1 cellular context compared by ENCODE assay signal in the genomic region with DNA sequence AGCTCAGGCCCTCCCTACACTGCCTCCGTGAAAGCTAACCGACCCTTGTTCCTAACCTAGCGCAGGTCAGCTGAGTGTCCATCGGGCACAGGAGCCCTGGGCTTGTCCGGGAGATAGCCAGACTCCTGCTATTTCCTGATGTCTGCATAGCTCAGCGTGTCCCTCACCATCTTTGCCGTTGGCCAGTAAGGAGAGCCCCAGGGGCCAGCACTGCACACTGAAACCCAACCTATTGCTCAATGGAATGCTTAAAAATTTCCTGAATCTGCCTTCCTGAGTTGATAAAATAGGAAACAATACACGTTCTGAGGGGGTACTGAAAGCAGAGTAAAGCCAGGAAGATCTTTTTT.
TF ChIP-seq lines count a peak whose summit lies in the region.

No MANE protein-coding gene starts in this region.

TF ChIP-seq in GM12878, 131 proteins besides CTCF, POLR2A, EP300 and RAD21 (continued from another document):
- TF ChIP-seq RELB (IDR thresholded peaks at IDR 0.05; ENCODE audit: low read depth) (no peak), MTA2 (IDR thresholded peaks at IDR 0.05; ENCODE audit: low read depth) (no peak), FOXM1 (IDR thresholded peaks at IDR 0.05; ENCODE audit: low read depth, low read length) (no peak), POLR2AphosphoS5 (IDR thresholded peaks at IDR 0.05; ENCODE audit: low read length) (no peak), RUNX3 (IDR thresholded peaks at IDR 0.05; ENCODE audit: low read length) (no peak), RBBP5 (conservative IDR thresholded peaks at IDR 0.05) (no peak), TCF3 (IDR thresholded peaks at IDR 0.05; ENCODE audit: borderline replicate concordance, insufficient read depth, low read depth, low read length) (no peak), HCFC1 (IDR thresholded peaks at IDR 0.05; ENCODE audit: low read length) (no peak), EED (IDR thresholded peaks at IDR 0.05; ENCODE audit: low read depth) (no peak)
- TF ChIP-seq, protein P1, sequence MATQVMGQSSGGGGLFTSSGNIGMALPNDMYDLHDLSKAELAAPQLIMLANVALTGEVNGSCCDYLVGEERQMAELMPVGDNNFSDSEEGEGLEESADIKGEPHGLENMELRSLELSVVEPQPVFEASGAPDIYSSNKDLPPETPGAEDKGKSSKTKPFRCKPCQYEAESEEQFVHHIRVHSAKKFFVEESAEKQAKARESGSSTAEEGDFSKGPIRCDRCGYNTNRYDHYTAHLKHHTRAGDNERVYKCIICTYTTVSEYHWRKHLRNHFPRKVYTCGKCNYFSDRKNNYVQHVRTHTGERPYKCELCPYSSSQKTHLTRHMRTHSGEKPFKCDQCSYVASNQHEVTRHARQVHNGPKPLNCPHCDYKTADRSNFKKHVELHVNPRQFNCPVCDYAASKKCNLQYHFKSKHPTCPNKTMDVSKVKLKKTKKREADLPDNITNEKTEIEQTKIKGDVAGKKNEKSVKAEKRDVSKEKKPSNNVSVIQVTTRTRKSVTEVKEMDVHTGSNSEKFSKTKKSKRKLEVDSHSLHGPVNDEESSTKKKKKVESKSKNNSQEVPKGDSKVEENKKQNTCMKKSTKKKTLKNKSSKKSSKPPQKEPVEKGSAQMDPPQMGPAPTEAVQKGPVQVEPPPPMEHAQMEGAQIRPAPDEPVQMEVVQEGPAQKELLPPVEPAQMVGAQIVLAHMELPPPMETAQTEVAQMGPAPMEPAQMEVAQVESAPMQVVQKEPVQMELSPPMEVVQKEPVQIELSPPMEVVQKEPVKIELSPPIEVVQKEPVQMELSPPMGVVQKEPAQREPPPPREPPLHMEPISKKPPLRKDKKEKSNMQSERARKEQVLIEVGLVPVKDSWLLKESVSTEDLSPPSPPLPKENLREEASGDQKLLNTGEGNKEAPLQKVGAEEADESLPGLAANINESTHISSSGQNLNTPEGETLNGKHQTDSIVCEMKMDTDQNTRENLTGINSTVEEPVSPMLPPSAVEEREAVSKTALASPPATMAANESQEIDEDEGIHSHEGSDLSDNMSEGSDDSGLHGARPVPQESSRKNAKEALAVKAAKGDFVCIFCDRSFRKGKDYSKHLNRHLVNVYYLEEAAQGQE (IDR thresholded peaks at IDR 0.05; ENCODE audit: low read depth, low read length) = no peak
